29 cellular contexts compared by ENCODE assay signal in genomic region chr18:50848038-50848437, GRCh38. TPM values are rescaled to one million over a fixed set of nuclear protein-coding genes. Genes with fewer than 3 reads are reported as not detected.
A peak's percentile ranks its signal among the peaks of the same experiment; 100 is the strongest.
DNase-seq lines count a peak whose midpoint lies in the region; ATAC-seq and TF ChIP-seq lines count a peak whose summit lies in the region.
"Had no signal": no experiment of that assay in that cellular context is flagged by ENCODE, and none has a peak within 500 bp of the region (broad histone marks: within the 10 kb centered on the region; RNA-seq: fewer than 3 reads in every experiment).

No MANE protein-coding gene starts in this region.

- no peak overlapping the region for H3K4me2 ChIP-seq in GM23338
- H3K4me2 ChIP-seq: SK-N-SH had no signal

- peak overlapping the region in 1 of 2 donors; percentile 26 for H3K4me3 Mint-ChIP-seq in CD14-positive monocyte
- no peak overlapping the region for H3K4me3 Mint-ChIP-seq in GM23338
- no peak overlapping the region for H3K4me3 Mint-ChIP-seq in progenitor cell of endocrine pancreas (ENCODE audit: low read depth)
- H3K4me3 Mint-ChIP-seq: CD8-positive, alpha-beta T cell had no signal

- intact Hi-C loops in CD14-positive monocyte (cut with micrococcal nuclease) (no loop called here), heart left ventricle (cut with DNase I) (no loop called here)

- peak overlapping the region; percentile 63; the same call in 1 of the 2 replicates for H2AFZ ChIP-seq in GM23338

- H3K36me3 Mint-ChIP-seq in CD14-positive monocyte (peaks cover 0 to 4% of the 10 kb centered on the region in 2 donors), GM23338 (ENCODE audit: low read depth) (no peaks in the 10 kb centered on the region), progenitor cell of endocrine pancreas (ENCODE audit: insufficient read depth) (peaks cover 2% of the 10 kb centered on the region)
- H3K36me3 Mint-ChIP-seq: CD8-positive, alpha-beta T cell had no signal

- H3K27me3 ChIP-seq in GM23338 (ENCODE audit: insufficient read depth), result no peaks in the 10 kb centered on the region
- H3K27me3 ChIP-seq in heart left ventricle, result no peaks in the 10 kb centered on the region
- H3K27me3 ChIP-seq: BLaER1 treated with 17β-estradiol and CSF1 and Interleukin-3, amounts not matched to agents 10 nM and 100 nM had no signal

- no peaks in the 10 kb centered on the region for H3K9me3 ChIP-seq in heart left ventricle
- H3K9me3 ChIP-seq: A549; BLaER1 treated with 17β-estradiol and CSF1 and Interleukin-3, amounts not matched to agents 10 nM and 100 nM; SK-N-SH had no signal

- H3K4me1 ChIP-seq in GM23338 (ENCODE audit: insufficient read depth) (no peaks in the 10 kb centered on the region), heart left ventricle (peaks cover 0 to 54% (median 12%) of the 10 kb centered on the region in 12 donors)

- no peaks in the 10 kb centered on the region for H3K79me2 ChIP-seq in GM23338 (replicated peaks; ENCODE audit: insufficient read depth)

- H4K20me1 ChIP-seq in GM23338 (replicated peaks; ENCODE audit: insufficient read depth), result no peaks in the 10 kb centered on the region
- H4K20me1 ChIP-seq: BLaER1 treated with 17β-estradiol and CSF1 and Interleukin-3, amounts not matched to agents 10 nM and 100 nM had no signal

- no peak for TF ChIP-seq CTCF in CD14-positive monocyte (IDR thresholded peaks at IDR 0.05)
- no peak for TF ChIP-seq CTCF in GM23338 (conservative IDR thresholded peaks at IDR 0.05; ENCODE audit: low read depth in 2 of 2)
- no peak for TF ChIP-seq CTCF in heart left ventricle (IDR thresholded peaks at IDR 0.05)
- no peak for TF ChIP-seq CTCF in progenitor cell of endocrine pancreas (IDR thresholded peaks at IDR 0.05; ENCODE audit: unreplicated experiment)

- DNase-seq in CD14-positive monocyte (ENCODE audit: low spot score), result no peak
- DNase-seq in GM23338 (ENCODE audit: low spot score), result no peak
- no peak for DNase-seq in heart left ventricle
- DNase-seq in left lobe of liver (ENCODE audit: low spot score), result no peak
- DNase-seq in HuH-7 (ENCODE audit: low spot score), result no peak
- no peak for DNase-seq in progenitor cell of endocrine pancreas (ENCODE audit: low spot score, unreplicated experiment)
- DNase-seq: AML-193; CD8-positive, alpha-beta T cell; DMS 273 treated with DMSO at 0.1 percent for 48 hours; DMS79; EL; GDM1; HCEC 1CT; Karpas-422; MV-4-11; NCI-H1105 treated with DMSO at 0.1 percent for 48 hours; NCI-H146; NCI-H1930; NCI-H2107; NCI-H526 treated with DMSO at 0.1 percent for 48 hours; SK-N-SH; SW 1271 had no signal

- H3K4me1 Mint-ChIP-seq in CD14-positive monocyte, result peaks cover 39% of the 10 kb centered on the region
- no peaks in the 10 kb centered on the region for H3K4me1 Mint-ChIP-seq in GM23338
- H3K4me1 Mint-ChIP-seq in progenitor cell of endocrine pancreas (ENCODE audit: low read depth), result peaks cover 9% of the 10 kb centered on the region

- H3K27ac ChIP-seq in GM23338 (ENCODE audit: low read depth), result no peak overlapping the region
- H3K27ac ChIP-seq in heart left ventricle, result peak overlapping the region in 8 of 12 donors; percentile 8 to 84 (median 24)

- no peaks in the 10 kb centered on the region for H3K9me3 Mint-ChIP-seq in CD14-positive monocyte
- H3K9me3 Mint-ChIP-seq in GM23338, result 0 out of 3 replicates have a peak, but pooled peaks cover 3% of the 10 kb centered on the region
- H3K9me3 Mint-ChIP-seq in progenitor cell of endocrine pancreas (ENCODE audit: low read depth), result peaks cover 3% of the 10 kb centered on the region
- H3K9me3 Mint-ChIP-seq: CD8-positive, alpha-beta T cell had no signal

- no peak overlapping the region for H3K4me3 ChIP-seq in GM23338
- no peak overlapping the region for H3K4me3 ChIP-seq in heart left ventricle
- H3K4me3 ChIP-seq: A549; BLaER1 treated with 17β-estradiol and CSF1 and Interleukin-3, amounts not matched to agents 10 nM and 100 nM; GM12878 had no signal

- H3K36me3 ChIP-seq in GM23338 (ENCODE audit: insufficient read depth) (no peaks in the 10 kb centered on the region), heart left ventricle (no peaks in the 10 kb centered on the region)
- H3K36me3 ChIP-seq: BLaER1 treated with 17β-estradiol and CSF1 and Interleukin-3, amounts not matched to agents 10 nM and 100 nM had no signal

- WGBS in heart left ventricle, 4 donors, result 42 to 52% (median 46%) methylated on average over 8 of the region's 8 CpGs

- H3K9me2 ChIP-seq in GM23338 (ENCODE audit: insufficient read depth), result no peaks in the 10 kb centered on the region
- H3K9me2 ChIP-seq: SK-N-SH had no signal

- TF ChIP-seq POLR2A in heart left ventricle (IDR thresholded peaks at IDR 0.05), result no peak

- H3K27ac Mint-ChIP-seq in CD14-positive monocyte, result peak overlapping the region; percentile 52 to 91 (median 77)
- no peak overlapping the region for H3K27ac Mint-ChIP-seq in GM23338
- H3K27ac Mint-ChIP-seq in progenitor cell of endocrine pancreas, result no peak overlapping the region
- H3K27ac Mint-ChIP-seq: CD8-positive, alpha-beta T cell had no signal

- ATAC-seq in GM23338 (no peak), heart left ventricle (peak; percentile 45 to 58 (median 52)), left lobe of liver (peak; percentile 14), HG03097 (IDR thresholded peaks at IDR 0.05; ENCODE audit: low FRiP score, unreplicated experiment) (no peak), GM18519 (IDR thresholded peaks at IDR 0.05; ENCODE audit: low FRiP score, unreplicated experiment) (no peak)
- ATAC-seq: CD8-positive, alpha-beta T cell; GM12878; Panc1 had no signal

- no peaks in the 10 kb centered on the region for H3F3A ChIP-seq in GM23338 (replicated peaks; ENCODE audit: low read depth)

- H3K27me3 Mint-ChIP-seq in CD14-positive monocyte (ENCODE audit: low read depth in 3 of 3) (peaks cover 0 to 5% (median 3%) of the 10 kb centered on the region in 3 donors), GM23338 (ENCODE audit: insufficient read depth, low read depth, poor library complexity) (peaks cover 4% of the 10 kb centered on the region), progenitor cell of endocrine pancreas (no peaks in the 10 kb centered on the region)

RNA-seq across cellular contexts. Expression of gene MRO, which starts 28.2 kb away (rescaled TPM):
- not detected for polyA plus RNA-seq in CD14-positive monocyte
- 0.80 and 2.0 TPM in 2 replicates for total RNA-seq in GM23338 (2014; rRNA removed; shearing (Covaris generic))
- 0.68 and 0.78 TPM in 2 replicates for polyA plus RNA-seq in GM23338 (2016; fragmentation: Nextera tagmentation; extraction: Ambion mirVana)
- total RNA-seq in heart left ventricle, result 1 to 10 TPM in 7 of 9 donors, under 1 TPM in 2; 0.42 to 6.9 (median 3.7) TPM
- polyA plus RNA-seq in heart left ventricle, result 1 to 10 TPM in 1 of 2 donors, under 1 TPM in 1; 0.19 to 1.6 TPM
- 12.0 TPM for total RNA-seq in left lobe of liver
- total RNA-seq in progenitor cell of endocrine pancreas, result 0.13 TPM in 1 of 2 replicates, not detected in the other
- total RNA-seq: CD8-positive, alpha-beta T cell; GM12878; HT-29 had no signal
- polyA plus RNA-seq: SK-N-SH had no signal

RNA-seq across cellular contexts. Expression of gene ME2, which starts 30.9 kb away (rescaled TPM):
- 10 to 100 TPM; 71.7 to 93.8 TPM for polyA plus RNA-seq in CD14-positive monocyte
- 101 and 102 TPM in 2 replicates for total RNA-seq in GM23338 (2014; rRNA removed; shearing (Covaris generic))
- polyA plus RNA-seq in GM23338 (2016; fragmentation: Nextera tagmentation; extraction: Ambion mirVana), result 61.0 and 62.8 TPM in 2 replicates
- total RNA-seq in heart left ventricle, result 10 to 100 TPM; 53.0 to 91.3 (median 84.0) TPM
- polyA plus RNA-seq in heart left ventricle, result 10 to 100 TPM; 24.5 to 40.6 TPM
- 13.2 TPM for total RNA-seq in left lobe of liver
- 51.8 and 54.8 TPM in 2 replicates for total RNA-seq in progenitor cell of endocrine pancreas

Comparison
In these comparisons a context has a peak if more than half of its experiments do, and no peak if none do; other contexts are left out.
1. H3K27ac Mint-ChIP-seq: peak in CD14-positive monocyte (7 of 7); none in GM23338 (single experiment) and progenitor cell of endocrine pancreas (single experiment).
2. ATAC-seq: peak in heart left ventricle (4 of 4) and left lobe of liver (single experiment); none in GM23338 (single experiment), HG03097 (single experiment) and GM18519 (single experiment).